In the genomic region with DNA sequence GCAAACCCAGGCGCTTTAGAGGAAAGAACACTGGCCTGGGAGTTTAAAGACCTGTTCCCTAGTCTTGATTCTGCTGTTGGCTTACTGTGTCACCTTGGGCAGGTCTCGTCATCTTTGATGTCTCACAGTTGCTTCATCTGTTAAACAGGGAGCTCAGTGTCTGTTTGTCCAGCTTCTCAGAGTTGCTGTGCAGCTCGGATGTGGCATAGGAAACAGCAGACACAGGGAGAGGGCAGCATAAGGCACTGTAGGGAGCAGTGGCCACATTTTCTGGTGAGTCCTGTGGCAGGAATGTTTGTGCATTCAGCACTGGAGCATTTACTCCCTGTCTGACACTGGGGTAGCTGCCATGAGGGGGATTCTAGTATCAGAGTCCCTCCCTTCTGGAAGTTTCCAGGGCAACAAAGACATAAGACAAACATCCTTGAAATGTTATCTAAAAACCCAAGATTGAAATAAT, we compare ENCODE assay signal across 10 cellular contexts. TPM values are rescaled to one million over a fixed set of nuclear protein-coding genes. Genes with fewer than 3 reads are reported as not detected.
A peak's percentile ranks its signal among the peaks of the same experiment; 100 is the strongest.
DNase-seq lines count a peak whose midpoint lies in the region; FAIRE-seq and TF ChIP-seq lines count a peak whose summit lies in the region.
"Had no signal": no experiment of that assay in that cellular context is flagged by ENCODE, and none has a peak within 500 bp of the region (broad histone marks: within the 10 kb centered on the region; RNA-seq: fewer than 3 reads in every experiment).

No MANE protein-coding gene starts in this region.

- peaks cover 14 to 43% (median 18%) of the 10 kb centered on the region in 3 donors for H3K36me3 ChIP-seq in esophagus squamous epithelium
- H3K36me3 ChIP-seq in SJCRH30: peaks cover 42% of the 10 kb centered on the region

- H3K27me3 ChIP-seq in esophagus squamous epithelium (no peaks in the 10 kb centered on the region), SJCRH30 (no peaks in the 10 kb centered on the region)

- DNase-seq in GM12864 (ENCODE audit: low read depth) (no peak), RCC 7860 (ENCODE audit: low spot score) (peak; percentile 80), esophagus squamous epithelium (lab: John Stamatoyannopoulos, UW) (no peak), skeletal muscle cell (ENCODE audit: low read depth) (no peak), GM10248 (ENCODE audit: extremely low spot score) (no peak), D341Med (ENCODE audit: low spot score) (no peak), SJCRH30 (no peak)
- no peak for DNase-seq in stimulated activated CD4-positive, alpha-beta T cell treated with anti-CD3 and anti-CD28 coated beads, Interleukin-15, amount 100 ng/mL, for 24 hours
- DNase-seq: stimulated activated naive CD4-positive, alpha-beta T cell had no signal

- H3K4me1 ChIP-seq in esophagus squamous epithelium (peaks cover 40 to 67% (median 42%) of the 10 kb centered on the region in 3 donors), SJCRH30 (peaks cover 6% of the 10 kb centered on the region)

- WGBS in esophagus squamous epithelium, 2 donors: 25 to 54% methylated on average over 2 to 3 of the region's 3 CpGs

- POLR2A ChIA-PET in GM10248 (lab: Yijun Ruan, JAX): interaction anchor here (1.1 to 1.5 kb wide), 2 partner anchors 7 to 15 kb away, joined by 3 to 5 read pairs; no protein-coding TSS in a partner anchor

- TF ChIP-seq POLR2A in esophagus squamous epithelium (IDR thresholded peaks at IDR 0.05): no peak

- FAIRE-seq in RCC 7860 (lab: Jason Lieb, UNC): no peak

- intact Hi-C loops in esophagus squamous epithelium (cut with DNase I): no loop called here

- TF ChIP-seq CTCF in GM12864 (IDR thresholded peaks at IDR 0.05; ENCODE audit: low read depth, low read length, missing control alignments) (no peak), esophagus squamous epithelium (IDR thresholded peaks at IDR 0.05) (no peak), GM10248 (IDR thresholded peaks at IDR 0.05; ENCODE audit: control extremely low read depth, extremely low read depth, low read depth, missing control alignments) (no peak)

- CTCF ChIA-PET in GM10248 (lab: Yijun Ruan, JAX): interaction anchor here (0.7 to 7.1 kb wide), 5 partner anchors 14 to 48 kb away, joined by 3 to 66 read pairs (median 3); no protein-coding TSS in a partner anchor

- H3K4me3 ChIP-seq in GM12864 (ENCODE audit: low read depth, low read length): peak overlapping the region; percentile 92
- H3K4me3 ChIP-seq in esophagus squamous epithelium: peak overlapping the region in 2 of 4 donors; percentile 93 to 97
- H3K4me3 ChIP-seq in skeletal muscle cell (ENCODE audit: low read depth, low read length): peak overlapping the region; percentile 78
- H3K4me3 ChIP-seq in SJCRH30: no peak overlapping the region

- H3K27ac ChIP-seq in esophagus squamous epithelium (peak overlapping the region; percentile 89 to 98 (median 95)), SJCRH30 (no peak overlapping the region; the same call in 1 of the 2 replicates)

- H3K9me3 ChIP-seq in esophagus squamous epithelium (no peaks in the 10 kb centered on the region), SJCRH30 (replicated peaks) (no peaks in the 10 kb centered on the region)

RNA-seq across cellular contexts. Expression of a gene that starts 2.0 kb away (rescaled TPM):
- total RNA-seq in esophagus squamous epithelium: 10 to 100 TPM; 42.8 to 75.7 (median 63.2) TPM
- total RNA-seq in SJCRH30 (2014; rRNA removed; shearing (Covaris generic)): 174 and 183 TPM in 2 replicates

RNA-seq across cellular contexts. Expression of a gene that starts 8.5 kb away (rescaled TPM):
- total RNA-seq in esophagus squamous epithelium: 1 to 10 TPM; 1.2 to 2.3 (median 1.8) TPM
- total RNA-seq in SJCRH30 (2014; rRNA removed; shearing (Covaris generic)): 8.1 and 9.5 TPM in 2 replicates

RNA-seq across cellular contexts. Expression of a gene that starts 29.2 kb away (rescaled TPM):
- 100 to 1,000 TPM in 1 of 4 donors, 10 to 100 TPM in 1, 1 to 10 TPM in 2; 1.1 to 111 (median 14.9) TPM for total RNA-seq in esophagus squamous epithelium
- total RNA-seq in SJCRH30 (2014; rRNA removed; shearing (Covaris generic)): 68.1 and 89.7 TPM in 2 replicates
- total RNA-seq: glomerular endothelial cell had no signal

RNA-seq across cellular contexts. Expression of a gene that starts 47.3 kb away (rescaled TPM):
- total RNA-seq in esophagus squamous epithelium: 10 to 100 TPM in 3 of 4 donors, 1 to 10 TPM in 1; 8.3 to 25.6 (median 17.4) TPM
- total RNA-seq in SJCRH30 (2014; rRNA removed; shearing (Covaris generic)): 1.7 and 4.6 TPM in 2 replicates

RNA-seq across cellular contexts. Expression of a gene that starts 47.5 kb away (rescaled TPM):
- total RNA-seq in esophagus squamous epithelium: 10 to 100 TPM; 12.1 to 24.5 (median 14.5) TPM
- not detected in 2 replicates for total RNA-seq in SJCRH30 (2014; rRNA removed; shearing (Covaris generic))
